In the genomic region with DNA sequence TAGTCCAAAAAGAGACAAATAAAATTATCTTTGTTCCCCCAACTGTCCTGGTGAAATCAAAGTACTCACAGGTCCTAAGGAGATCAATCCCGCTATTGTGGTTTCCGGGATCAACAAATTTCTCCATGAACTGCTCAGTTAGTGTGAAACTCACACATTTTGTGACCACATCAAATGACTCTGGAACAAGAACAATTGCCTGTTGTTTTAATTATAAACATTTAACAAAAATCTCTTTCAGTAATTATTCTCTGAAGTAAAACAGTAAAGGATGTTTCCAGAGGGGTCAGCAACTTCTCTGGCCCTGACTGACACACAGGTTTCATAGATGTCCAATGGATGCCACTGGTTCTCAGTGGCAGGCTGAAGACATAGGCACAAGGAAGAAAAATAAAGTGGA, we compare ENCODE assay signal across 17 cellular contexts. TPM values are rescaled to one million over a fixed set of nuclear protein-coding genes. Genes with fewer than 3 reads are reported as not detected.
DNase-seq lines count a peak whose midpoint lies in the region; ATAC-seq lines count a peak whose summit lies in the region.
"Had no signal": no experiment of that assay in that cellular context is flagged by ENCODE, and none has a peak within 500 bp of the region (broad histone marks: within the 10 kb centered on the region; RNA-seq: fewer than 3 reads in every experiment).

No MANE protein-coding gene starts in this region.

- H3K36me3 Mint-ChIP-seq in activated CD8-positive, alpha-beta memory T cell treated with anti-CD3 and anti-CD28 coated beads, Interleukin-2, amount 10 ng/mL, durations not matched to agents 7 days and 5 days, result peaks cover 85% of the 10 kb centered on the region
- H3K36me3 Mint-ChIP-seq in activated CD4-positive, alpha-beta memory T cell treated with anti-CD3 and anti-CD28 coated beads, Interleukin-2, amount 10 ng/mL, durations not matched to agents 7 days and 5 days (ENCODE audit: low read depth), result peaks cover 91% of the 10 kb centered on the region
- peaks cover 71% of the 10 kb centered on the region for H3K36me3 Mint-ChIP-seq in effector memory CD8-positive, alpha-beta T cell (ENCODE audit: insufficient read depth)

- POLR2A ChIA-PET in activated CD4-positive, alpha-beta memory T cell treated with anti-CD3 and anti-CD28 coated beads, Interleukin-2, amount 10 ng/mL, durations not matched to agents 7 days and 5 days (lab: Charles Lee), result interaction anchor here (1.0 to 13.8 kb wide), 6 partner anchors 17 to 73 kb away, joined by 3 to 372 read pairs (median 135); a partner anchor contains a TSS

- no peak for DNase-seq in activated CD8-positive, alpha-beta memory T cell treated with anti-CD3 and anti-CD28 coated beads, Interleukin-2, amount 10 ng/mL, durations not matched to agents 7 days and 5 days
- no peak for DNase-seq in activated CD8-positive, alpha-beta memory T cell treated with anti-CD3 and anti-CD28 coated beads, Interleukin-2, amount 50 U/mL, for 48 hours
- no peak for DNase-seq in activated CD4-positive, alpha-beta memory T cell treated with anti-CD3 and anti-CD28 coated beads, Interleukin-2, amount 10 ng/mL, durations not matched to agents 7 days and 5 days
- no peak for DNase-seq in effector memory CD8-positive, alpha-beta T cell
- peak; percentile 88 for DNase-seq in putamen (ENCODE audit: low spot score)
- DNase-seq: ACHN; DMS79 treated with DMSO at 0.1 percent for 48 hours; effector memory CD4-positive, alpha-beta T cell; NCI-H1436 treated with DMSO at 0.1 percent for 48 hours; retina; stimulated activated CD4-positive, alpha-beta T cell treated with anti-CD3 and anti-CD28 coated beads, Interleukin-12 subunit alpha, Interleukin-12 subunit beta, amount 100 ng/mL, for 4 hours; stimulated activated naive B cell treated with anti-CD40 and anti-IgM and Interleukin-4, amounts not matched to agents 10 μg/mL and 1 μg/mL and 100 μg/mL, for 72 hours had no signal

- CTCF ChIA-PET in activated CD8-positive, alpha-beta memory T cell treated with anti-CD3 and anti-CD28 coated beads, Interleukin-2, amount 10 ng/mL, durations not matched to agents 7 days and 5 days (lab: Charles Lee), result no interaction called here
- CTCF ChIA-PET in activated CD4-positive, alpha-beta memory T cell treated with anti-CD3 and anti-CD28 coated beads, Interleukin-2, amount 10 ng/mL, durations not matched to agents 7 days and 5 days (lab: Charles Lee), result no interaction called here

- H3K4me3 Mint-ChIP-seq in activated CD8-positive, alpha-beta memory T cell treated with anti-CD3 and anti-CD28 coated beads, Interleukin-2, amount 10 ng/mL, durations not matched to agents 7 days and 5 days, result peak overlapping the region; percentile 96
- peak overlapping the region; percentile 98 for H3K4me3 Mint-ChIP-seq in activated CD4-positive, alpha-beta memory T cell treated with anti-CD3 and anti-CD28 coated beads, Interleukin-2, amount 10 ng/mL, durations not matched to agents 7 days and 5 days
- peak overlapping the region; percentile 70 to 88 for H3K4me3 Mint-ChIP-seq in effector memory CD8-positive, alpha-beta T cell
- H3K4me3 Mint-ChIP-seq: stimulated activated naive B cell treated with anti-CD40 and anti-IgM and Interleukin-4, amounts not matched to agents 10 μg/mL and 1 μg/mL and 100 μg/mL, for 72 hours had no signal

- no peaks in the 10 kb centered on the region for H3K27me3 Mint-ChIP-seq in activated CD8-positive, alpha-beta memory T cell treated with anti-CD3 and anti-CD28 coated beads, Interleukin-2, amount 10 ng/mL, durations not matched to agents 7 days and 5 days
- no peaks in the 10 kb centered on the region for H3K27me3 Mint-ChIP-seq in activated CD4-positive, alpha-beta memory T cell treated with anti-CD3 and anti-CD28 coated beads, Interleukin-2, amount 10 ng/mL, durations not matched to agents 7 days and 5 days
- no peaks in the 10 kb centered on the region for H3K27me3 Mint-ChIP-seq in effector memory CD8-positive, alpha-beta T cell
- H3K27me3 Mint-ChIP-seq: stimulated activated naive B cell treated with anti-CD40 and anti-IgM and Interleukin-4, amounts not matched to agents 10 μg/mL and 1 μg/mL and 100 μg/mL, for 72 hours had no signal

- peaks cover 70% of the 10 kb centered on the region for H3K4me1 Mint-ChIP-seq in activated CD8-positive, alpha-beta memory T cell treated with anti-CD3 and anti-CD28 coated beads, Interleukin-2, amount 10 ng/mL, durations not matched to agents 7 days and 5 days
- H3K4me1 Mint-ChIP-seq in activated CD4-positive, alpha-beta memory T cell treated with anti-CD3 and anti-CD28 coated beads, Interleukin-2, amount 10 ng/mL, durations not matched to agents 7 days and 5 days, result peaks cover 75% of the 10 kb centered on the region
- peaks cover 42 to 70% of the 10 kb centered on the region in 2 donors for H3K4me1 Mint-ChIP-seq in effector memory CD8-positive, alpha-beta T cell (ENCODE audit: low read depth in 2 of 2)

- no peak for ATAC-seq in activated CD8-positive, alpha-beta memory T cell treated with anti-CD3 and anti-CD28 coated beads, Interleukin-2, amount 10 ng/mL, durations not matched to agents 7 days and 5 days
- no peak for ATAC-seq in effector memory CD8-positive, alpha-beta T cell (replicated peaks)
- ATAC-seq in GM21723 (IDR thresholded peaks at IDR 0.05; ENCODE audit: unreplicated experiment) (no peak), HG03095 (IDR thresholded peaks at IDR 0.05; ENCODE audit: unreplicated experiment) (no peak), HG03025 (IDR thresholded peaks at IDR 0.05; ENCODE audit: low FRiP score, unreplicated experiment) (no peak)
- ATAC-seq: stimulated activated naive B cell treated with anti-CD40 and anti-IgM and Interleukin-4, amounts not matched to agents 10 μg/mL and 1 μg/mL and 100 μg/mL, for 72 hours had no signal

- no peaks in the 10 kb centered on the region for H3K9me3 Mint-ChIP-seq in activated CD8-positive, alpha-beta memory T cell treated with anti-CD3 and anti-CD28 coated beads, Interleukin-2, amount 10 ng/mL, durations not matched to agents 7 days and 5 days (ENCODE audit: low read depth)
- H3K9me3 Mint-ChIP-seq in activated CD4-positive, alpha-beta memory T cell treated with anti-CD3 and anti-CD28 coated beads, Interleukin-2, amount 10 ng/mL, durations not matched to agents 7 days and 5 days, result peaks cover 2% of the 10 kb centered on the region
- H3K9me3 Mint-ChIP-seq in effector memory CD8-positive, alpha-beta T cell, result no peaks in the 10 kb centered on the region
- H3K9me3 Mint-ChIP-seq: stimulated activated naive B cell treated with anti-CD40 and anti-IgM and Interleukin-4, amounts not matched to agents 10 μg/mL and 1 μg/mL and 100 μg/mL, for 72 hours had no signal

- H3K27ac Mint-ChIP-seq in activated CD8-positive, alpha-beta memory T cell treated with anti-CD3 and anti-CD28 coated beads, Interleukin-2, amount 10 ng/mL, durations not matched to agents 7 days and 5 days, result peak overlapping the region; percentile 93
- H3K27ac Mint-ChIP-seq in activated CD4-positive, alpha-beta memory T cell treated with anti-CD3 and anti-CD28 coated beads, Interleukin-2, amount 10 ng/mL, durations not matched to agents 7 days and 5 days, result peak overlapping the region; percentile 92
- H3K27ac Mint-ChIP-seq in effector memory CD8-positive, alpha-beta T cell, result peak overlapping the region; percentile 92 to 96

RNA-seq across cellular contexts. Expression of a gene that starts 3.9 kb away (rescaled TPM):
- total RNA-seq in activated CD8-positive, alpha-beta memory T cell treated with anti-CD3 and anti-CD28 coated beads, Interleukin-2, amount 10 ng/mL, durations not matched to agents 7 days and 5 days, result 100 to 1,000 TPM; 514 to 528 TPM
- 100 to 1,000 TPM; 673 to 683 TPM for total RNA-seq in activated CD4-positive, alpha-beta memory T cell treated with anti-CD3 and anti-CD28 coated beads, Interleukin-2, amount 10 ng/mL, durations not matched to agents 7 days and 5 days

RNA-seq across cellular contexts. Expression of a gene that starts 13.0 kb away (rescaled TPM):
- total RNA-seq in activated CD8-positive, alpha-beta memory T cell treated with anti-CD3 and anti-CD28 coated beads, Interleukin-2, amount 10 ng/mL, durations not matched to agents 7 days and 5 days, result 100 to 1,000 TPM; 107 to 182 TPM
- 100 to 1,000 TPM; 111 TPM for total RNA-seq in activated CD4-positive, alpha-beta memory T cell treated with anti-CD3 and anti-CD28 coated beads, Interleukin-2, amount 10 ng/mL, durations not matched to agents 7 days and 5 days
- total RNA-seq: cardiac muscle cell, urinary bladder had no signal

RNA-seq across cellular contexts. Expression of a gene that starts 21.3 kb away (rescaled TPM):
- total RNA-seq in activated CD8-positive, alpha-beta memory T cell treated with anti-CD3 and anti-CD28 coated beads, Interleukin-2, amount 10 ng/mL, durations not matched to agents 7 days and 5 days, result not detected
- not detected for total RNA-seq in activated CD4-positive, alpha-beta memory T cell treated with anti-CD3 and anti-CD28 coated beads, Interleukin-2, amount 10 ng/mL, durations not matched to agents 7 days and 5 days
- total RNA-seq: cardiac muscle cell, urinary bladder had no signal

RNA-seq across cellular contexts. Expression of a gene that starts 55.8 kb away (rescaled TPM):
- not detected for total RNA-seq in activated CD8-positive, alpha-beta memory T cell treated with anti-CD3 and anti-CD28 coated beads, Interleukin-2, amount 10 ng/mL, durations not matched to agents 7 days and 5 days
- total RNA-seq in activated CD4-positive, alpha-beta memory T cell treated with anti-CD3 and anti-CD28 coated beads, Interleukin-2, amount 10 ng/mL, durations not matched to agents 7 days and 5 days, result not detected
- total RNA-seq: cardiac muscle cell, urinary bladder had no signal
